ENCODE assay signal across 9 cellular contexts in genomic region chr1:156627313-156627880, GRCh38. TPM values are rescaled to one million over a fixed set of nuclear protein-coding genes. Genes with fewer than 3 reads are reported as not detected.
A peak's percentile ranks its signal among the peaks of the same experiment; 100 is the strongest.
DNase-seq lines count a peak whose midpoint lies in the region; ATAC-seq and TF ChIP-seq lines count a peak whose summit lies in the region.
"Had no signal": no experiment of that assay in that cellular context is flagged by ENCODE, and none has a peak within 500 bp of the region (broad histone marks: within the 10 kb centered on the region; RNA-seq: fewer than 3 reads in every experiment).

No MANE protein-coding gene starts in this region.

- DNase-seq in COLO668 (lab: John Stamatoyannopoulos, UW; ENCODE audit: unreplicated experiment), result peak; percentile 46
- DNase-seq in H7, result peak; percentile 73
- DNase-seq in NCI-H774 (lab: John Stamatoyannopoulos, UW), result peak; percentile 44
- DNase-seq in amniotic epithelial cell (ENCODE audit: low read depth), result peak; percentile 58
- DNase-seq in left lung, result no peak
- no peak for DNase-seq in D341Med (ENCODE audit: low spot score)

- intact Hi-C loops in left lung (cut with DNase I), result no loop called here

- ATAC-seq in left lung, result peak; percentile 54
- ATAC-seq in HG03135 (IDR thresholded peaks at IDR 0.05; ENCODE audit: unreplicated experiment), result no peak
- no peak for ATAC-seq in HG03196 (IDR thresholded peaks at IDR 0.05; ENCODE audit: unreplicated experiment)
- ATAC-seq: naive thymus-derived CD8-positive, alpha-beta T cell had no signal

- peak; percentile 43 to 61 for TF ChIP-seq CTCF in left lung (IDR thresholded peaks at IDR 0.05)

- H3K36me3 ChIP-seq in H7 (replicated peaks; ENCODE audit: control insufficient read depth, insufficient read depth, low read length), result no peaks in the 10 kb centered on the region
- H3K36me3 ChIP-seq in left lung, result no peaks in the 10 kb centered on the region

- H3K4me3 ChIP-seq in H7 (ENCODE audit: insufficient read depth, low read depth, low read length) (no peak overlapping the region), left lung (no peak overlapping the region)

- H3K27me3 ChIP-seq in H7 (ENCODE audit: control insufficient read depth, insufficient read depth, low read length), result peaks cover 43% of the 10 kb centered on the region
- H3K27me3 ChIP-seq in left lung, result peaks cover 53 to 100% of the 10 kb centered on the region in 2 donors

- peaks cover 17 to 24% of the 10 kb centered on the region in 2 donors for H3K4me1 ChIP-seq in left lung

- no peak overlapping the region for H3K27ac ChIP-seq in left lung

- H3K9me3 ChIP-seq in left lung, result no peaks in the 10 kb centered on the region

RNA-seq across cellular contexts. Expression of gene HAPLN2, which starts 8.2 kb away (rescaled TPM):
- total RNA-seq in H7 (2014; rRNA removed; shearing (Covaris generic)), result 0.73 and 1.3 TPM in 2 replicates
- total RNA-seq in left lung, result under 1 TPM in 1 of 2 donors, not detected in 1; 0.18 TPM

RNA-seq across cellular contexts. Expression of gene BCAN, which starts 14.5 kb away (rescaled TPM):
- 1.7 and 4.1 TPM in 2 replicates for total RNA-seq in H7 (2014; rRNA removed; shearing (Covaris generic))
- total RNA-seq in left lung, result under 1 TPM; 0.34 to 0.35 TPM
- total RNA-seq: naive thymus-derived CD8-positive, alpha-beta T cell had no signal

RNA-seq across cellular contexts. Expression of gene GPATCH4, which starts 26.1 kb away (rescaled TPM):
- 40.6 and 45.0 TPM in 2 replicates for total RNA-seq in H7 (2014; rRNA removed; shearing (Covaris generic))
- total RNA-seq in left lung, result 10 to 100 TPM; 16.1 to 29.1 TPM

RNA-seq across cellular contexts. Expression of gene NAXE, which starts 35.8 kb away (rescaled TPM):
- total RNA-seq in H7 (2014; rRNA removed; shearing (Covaris generic)), result 133 and 151 TPM in 2 replicates
- 10 to 100 TPM; 77.6 to 81.6 TPM for total RNA-seq in left lung

RNA-seq across cellular contexts. Expression of gene TTC24, which starts 47.9 kb away (rescaled TPM):
- 0.52 TPM in 1 of 2 replicates, not detected in the other for total RNA-seq in H7 (2014; rRNA removed; shearing (Covaris generic))
- not detected for total RNA-seq in left lung

Comparison
In these comparisons a context has a peak if more than half of its experiments do, and no peak if none do; other contexts are left out.
1. DNase-seq: peak in COLO668 (single experiment), H7 (single experiment), NCI-H774 (single experiment) and amniotic epithelial cell (single experiment); none in left lung (0 of 2) and D341Med (single experiment).